ENCODE assay signal across 16 cellular contexts in the genomic region with DNA sequence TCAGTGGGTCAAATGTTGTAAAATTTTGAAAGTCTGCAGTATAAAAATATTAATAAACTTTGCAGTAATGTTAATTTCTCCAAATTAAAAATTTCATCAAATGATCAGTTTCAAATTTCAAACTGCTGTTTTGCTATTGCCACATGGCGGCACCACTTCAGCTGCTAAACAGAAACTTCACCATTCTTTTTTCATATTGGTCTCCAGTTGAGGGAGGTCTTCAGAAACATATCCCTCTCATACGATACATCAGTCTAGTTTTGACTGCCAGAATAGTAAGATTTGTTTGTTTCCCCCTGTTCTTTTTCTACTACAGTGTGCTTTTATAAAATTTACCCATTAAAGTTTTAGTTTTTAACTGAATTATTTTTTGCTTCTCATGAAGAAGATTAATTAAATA. TPM values are rescaled to one million over a fixed set of nuclear protein-coding genes. Genes with fewer than 3 reads are reported as not detected.
DNase-seq lines count a peak whose midpoint lies in the region; ATAC-seq and TF ChIP-seq lines count a peak whose summit lies in the region.
"Had no signal": no experiment of that assay in that cellular context is flagged by ENCODE, and none has a peak within 500 bp of the region (broad histone marks: within the 10 kb centered on the region; RNA-seq: fewer than 3 reads in every experiment).

No MANE protein-coding gene starts in this region.

- WGBS in stomach, 5 donors, result 61 to 77% (median 66%) methylated on average over 2 of the region's 2 CpGs

- H3K27me3 ChIP-seq in foreskin keratinocyte, result peaks cover 53% of the 10 kb centered on the region
- H3K27me3 ChIP-seq in stomach, result peaks cover 7 to 35% (median 19%) of the 10 kb centered on the region in 3 donors
- no peaks in the 10 kb centered on the region for H3K27me3 ChIP-seq in SJCRH30
- H3K27me3 ChIP-seq: uterus had no signal

- no peak for TF ChIP-seq POLR2A in stomach (IDR thresholded peaks at IDR 0.05)

- POLR2A ChIA-PET in AG04449 (lab: Yijun Ruan, JAX), result no interaction called here

- CTCF ChIA-PET in AG04449 (lab: Yijun Ruan, JAX), result interaction anchor here (1.1 to 5.8 kb wide), 14 partner anchors 8 to 257 kb away, joined by 3 to 50 read pairs (median 4); no protein-coding TSS in a partner anchor

- TF ChIP-seq CTCF in AG04449 (IDR thresholded peaks at IDR 0.05; ENCODE audit: insufficient read depth, low read length, missing control alignments), result peak; percentile 48
- peak; percentile 16; the same call in 1 of the 3 replicates for TF ChIP-seq CTCF in GM12872 (IDR thresholded peaks at IDR 0.05; ENCODE audit: insufficient read depth, low read depth, low read length)
- peak; percentile 41 for TF ChIP-seq CTCF in foreskin keratinocyte (conservative IDR thresholded peaks at IDR 0.05)
- no peak for TF ChIP-seq CTCF in stomach (IDR thresholded peaks at IDR 0.05)

- TF ChIP-seq EP300 in stomach (IDR thresholded peaks at IDR 0.05), result no peak

- no peak overlapping the region for H3K27ac ChIP-seq in foreskin keratinocyte
- no peak overlapping the region for H3K27ac ChIP-seq in stomach
- no peak overlapping the region for H3K27ac ChIP-seq in SJCRH30
- H3K27ac ChIP-seq: cardiac muscle cell, KMS-11, uterus had no signal

- DNase-seq in AG04449 (ENCODE audit: low read depth, low spot score) (no peak), RKO (ENCODE audit: low spot score) (peak; percentile 7), foreskin keratinocyte (no peak), stomach (no peak), SJCRH30 (no peak)
- DNase-seq: activated T-cell treated with anti-CD3 and anti-CD28 coated beads, Interleukin-2, amount 50 U/mL, for 1 hour; CD8-positive, alpha-beta T cell; NCI-H774; T-helper 2 cell; uterus had no signal

- no peak for ATAC-seq in foreskin keratinocyte
- no peak for ATAC-seq in GM21360 (IDR thresholded peaks at IDR 0.05; ENCODE audit: unreplicated experiment)
- ATAC-seq in GM19395 (IDR thresholded peaks at IDR 0.05; ENCODE audit: unreplicated experiment), result no peak
- ATAC-seq: CD8-positive, alpha-beta T cell had no signal

- no peaks in the 10 kb centered on the region for H3K9me3 ChIP-seq in stomach
- H3K9me3 ChIP-seq in SJCRH30 (replicated peaks), result no peaks in the 10 kb centered on the region
- H3K9me3 ChIP-seq: uterus had no signal

- H3K4me1 ChIP-seq in foreskin keratinocyte, result no peaks in the 10 kb centered on the region
- peaks cover 4 to 18% (median 17%) of the 10 kb centered on the region in 4 donors for H3K4me1 ChIP-seq in stomach
- H3K4me1 ChIP-seq in SJCRH30, result no peaks in the 10 kb centered on the region
- H3K4me1 ChIP-seq: uterus had no signal

- intact Hi-C loops in stomach (cut with DNase I; ENCODE audit: low total_unique reads), result no loop called here

- H3K4me3 ChIP-seq in AG04449 (ENCODE audit: low read depth, low read length), result no peak overlapping the region; the same call in 1 of the 2 replicates
- H3K4me3 ChIP-seq in stomach, result no peak overlapping the region
- no peak overlapping the region for H3K4me3 ChIP-seq in SJCRH30
- H3K4me3 ChIP-seq: cardiac muscle cell, lung, uterus had no signal

- no peaks in the 10 kb centered on the region for H3K36me3 ChIP-seq in stomach
- no peaks in the 10 kb centered on the region for H3K36me3 ChIP-seq in SJCRH30
- H3K36me3 ChIP-seq: cardiac muscle cell, uterus had no signal

RNA-seq across cellular contexts. Expression of a gene that starts 4.2 kb away (rescaled TPM):
- 0.49 and 0.78 TPM in 2 replicates for total RNA-seq in foreskin keratinocyte
- 0.10 and 0.21 TPM in 2 replicates for polyA plus RNA-seq in foreskin keratinocyte
- 10 to 100 TPM in 1 of 5 donors, 1 to 10 TPM in 3, under 1 TPM in 1; 0.89 to 75.3 (median 4.9) TPM for total RNA-seq in stomach
- polyA plus RNA-seq in stomach, result 1 to 10 TPM in 1 of 3 donors, under 1 TPM in 2; 0.13 to 5.0 (median 0.37) TPM
- total RNA-seq in SJCRH30 (2014; rRNA removed; shearing (Covaris generic)), result 0.08 and 0.26 TPM in 2 replicates
- total RNA-seq: cardiac muscle cell; CD8-positive, alpha-beta T cell had no signal
- polyA plus RNA-seq: cardiac muscle cell had no signal

Comparison
In these comparisons a context has a peak if more than half of its experiments do, and no peak if none do; other contexts are left out.
1. CTCF ChIP-seq: peak in AG04449 (single experiment), GM12872 (single experiment) and foreskin keratinocyte (single experiment); none in stomach (0 of 7).